16 cellular contexts compared by ENCODE assay signal in genomic region chr11:66035653-66036333, GRCh38. TPM values are rescaled to one million over a fixed set of nuclear protein-coding genes. Genes with fewer than 3 reads are reported as not detected.
"Had no signal": no experiment of that assay in that cellular context is flagged by ENCODE, and none has a peak within 500 bp of the region (broad histone marks: within the 10 kb centered on the region; RNA-seq: fewer than 3 reads in every experiment).

No MANE protein-coding gene starts in this region.

- DNase-seq: activated CD4-positive, alpha-beta T cell treated with anti-CD3 and anti-CD28 coated beads, Interleukin-2, amount 50 U/mL, for 48 hours; activated CD4-positive, CD25-positive, alpha-beta regulatory T cell treated with anti-CD3 and anti-CD28 coated beads, Interleukin-2, amount 50 U/mL, for 72 hours; activated gamma-delta T cell treated with Interleukin-2 at 50 U/mL for 16 hours; activated naive CD8-positive, alpha-beta T cell treated with anti-CD3 and anti-CD28 coated beads, Interleukin-2, amount 10 ng/mL, durations not matched to agents 7 days and 5 days; activated T-cell treated with anti-CD3 and anti-CD28 coated beads, Interleukin-2, amount 50 U/mL, for 48 hours; anterior cingulate cortex; mucosa of descending colon; naive thymus-derived CD8-positive, alpha-beta T cell; stimulated activated CD4-positive, alpha-beta T cell treated with anti-CD3 and anti-CD28 coated beads, Interleukin-2, amount 100 ng/mL, for 24 hours; stimulated activated naive B cell treated with anti-CD40 and anti-IgM and Interleukin-4, amounts not matched to agents 10 μg/mL and 1 μg/mL and 100 μg/mL, for 72 hours; T-helper 2 cell; trophoblast cell had no signal

- H3K4me3 ChIP-seq: breast epithelium, esophagus muscularis mucosa, mucosa of descending colon, prostate gland had no signal

- H3K27ac ChIP-seq: breast epithelium, esophagus muscularis mucosa, prostate gland had no signal

- H3K36me3 ChIP-seq: breast epithelium, esophagus muscularis mucosa, prostate gland had no signal

- H3K27me3 ChIP-seq: breast epithelium had no signal

- H3K4me1 ChIP-seq: breast epithelium, esophagus muscularis mucosa, prostate gland had no signal

- H3K9me3 ChIP-seq: breast epithelium, esophagus muscularis mucosa, mucosa of descending colon, prostate gland had no signal

- ATAC-seq: mucosa of descending colon; naive thymus-derived CD8-positive, alpha-beta T cell; sciatic nerve; stimulated activated naive B cell treated with anti-CD40 and anti-IgM and Interleukin-4, amounts not matched to agents 10 μg/mL and 1 μg/mL and 100 μg/mL, for 72 hours had no signal

RNA-seq across cellular contexts. Expression of gene CST6, which starts 24.0 kb away (rescaled TPM):
- polyA plus RNA-seq: naive thymus-derived CD8-positive, alpha-beta T cell had no signal
